ENCODE assay signal across 8 cellular contexts in the genomic region with DNA sequence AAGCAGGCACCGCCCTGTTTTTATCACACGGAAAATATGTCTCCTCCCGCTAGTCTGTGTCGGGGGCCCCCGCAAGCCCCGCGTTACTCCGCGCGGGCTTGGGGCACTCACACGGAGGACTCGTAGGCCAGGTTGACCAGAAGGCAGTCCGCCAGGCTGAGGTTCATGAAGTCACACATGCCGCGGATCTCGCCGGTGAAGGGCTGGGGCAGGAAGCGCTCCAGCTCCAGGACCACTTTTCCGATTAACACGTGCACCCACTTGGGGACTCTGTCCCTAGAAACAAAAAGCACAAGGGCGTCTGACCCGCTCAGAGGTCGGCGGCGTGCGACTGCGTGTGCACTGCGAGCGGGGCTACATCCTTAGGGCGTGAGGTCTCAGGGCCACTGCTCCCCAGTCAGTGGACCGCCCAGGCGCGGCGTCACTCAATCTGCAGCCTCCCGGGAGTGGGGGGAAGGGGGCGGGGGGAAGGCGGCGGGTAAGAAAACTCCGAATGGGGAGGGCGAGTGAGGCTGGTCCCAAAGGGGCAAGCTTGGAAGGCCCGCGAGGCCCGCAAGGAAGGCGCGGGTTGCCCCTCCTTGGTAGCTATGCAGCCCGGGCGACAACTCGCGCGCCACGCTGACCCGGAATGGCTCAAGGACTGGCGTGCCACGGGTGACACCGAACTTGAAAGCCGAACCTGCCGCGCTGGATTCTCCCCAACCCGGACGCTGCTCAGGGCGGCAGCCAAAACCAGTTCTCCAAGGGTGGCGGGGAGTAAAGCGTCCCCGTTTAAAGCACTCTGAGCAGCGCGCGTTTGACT. TPM values are rescaled to one million over a fixed set of nuclear protein-coding genes. Genes with fewer than 3 reads are reported as not detected.
DNase-seq lines count a peak whose midpoint lies in the region; ATAC-seq and TF ChIP-seq lines count a peak whose summit lies in the region.

No MANE protein-coding gene starts in this region.

- H3K27ac ChIP-seq in dorsolateral prefrontal cortex (peak overlapping the region in 53 of 59 donors; percentile 21 to 86 (median 70)), lower lobe of right lung (peak overlapping the region; percentile 88)

- peak overlapping the region; percentile 55 to 95 (median 84) for H3K4me3 ChIP-seq in dorsolateral prefrontal cortex
- H3K4me3 ChIP-seq in lower lobe of right lung: peak overlapping the region; percentile 95

- ATAC-seq in HG02588 (IDR thresholded peaks at IDR 0.05; ENCODE audit: unreplicated experiment) (peak; percentile 53), lower lobe of right lung (peak; percentile 92 to 94)

- DNase-seq in NCI-H2081 (lab: John Stamatoyannopoulos, UW) (peak; percentile 36 to 49), NCI-H2081 treated with DMSO at 0.1 percent for 48 hours (lab: John Stamatoyannopoulos, UW) (no peak), NCI-H146 treated with DMSO at 0.1 percent for 48 hours (lab: John Stamatoyannopoulos, UW; ENCODE audit: unreplicated experiment) (peak; percentile 24), dorsolateral prefrontal cortex (peak; percentile 34 to 71 (median 53)), lower lobe of right lung (peak; percentile 85)
- DNase-seq in activated CD4-positive, alpha-beta T cell treated with anti-CD3 and anti-CD28 coated beads, Interleukin-2, amount 50 U/mL, for 48 hours: peak; percentile 81 to 85
- peak; percentile 64 to 80 (median 65) for DNase-seq in stimulated activated CD4-positive, alpha-beta T cell treated with anti-CD3 and anti-CD28 coated beads, TNF-alpha, amount 100 ng/mL, for 24 hours (ENCODE audit: low read depth in 3 of 3)

- intact Hi-C loops in dorsolateral prefrontal cortex (cut with DNase I): no loop called here
- intact Hi-C loops in lower lobe of right lung (cut with DNase I): no loop called here

- H3K27me3 ChIP-seq in dorsolateral prefrontal cortex (no peaks in the 10 kb centered on the region), lower lobe of right lung (ENCODE audit: low read depth) (no peaks in the 10 kb centered on the region)

- no peak for TF ChIP-seq CTCF in dorsolateral prefrontal cortex (IDR thresholded peaks at IDR 0.05 in 54 of 56, conservative IDR thresholded peaks at IDR 0.05 in 2 of 56; ENCODE audit: low read depth in 1 of 56, partially characterized antibody in 56 of 56)
- TF ChIP-seq CTCF in lower lobe of right lung (IDR thresholded peaks at IDR 0.05): no peak

- peaks cover 10% of the 10 kb centered on the region for H3K4me1 ChIP-seq in lower lobe of right lung

- H3K9me3 ChIP-seq in lower lobe of right lung: no peaks in the 10 kb centered on the region

- H3K36me3 ChIP-seq in lower lobe of right lung: peaks cover 3% of the 10 kb centered on the region

RNA-seq across cellular contexts. Expression of a gene that starts 0.7 kb away (rescaled TPM):
- total RNA-seq in dorsolateral prefrontal cortex (10 to 100 TPM; 15.3 to 37.5 (median 26.1) TPM), lower lobe of right lung (26.4 TPM)

RNA-seq across cellular contexts. Expression of a gene that starts 37.8 kb away (rescaled TPM):
- total RNA-seq in dorsolateral prefrontal cortex (1 to 10 TPM in 23 of 120 experiments, under 1 TPM in 80, not detected in 17; 0.10 to 3.2 (median 0.55) TPM), lower lobe of right lung (not detected)

RNA-seq across cellular contexts. Expression of a gene that starts 50.7 kb away (rescaled TPM):
- total RNA-seq in dorsolateral prefrontal cortex (10 to 100 TPM; 23.7 to 61.0 (median 42.7) TPM), lower lobe of right lung (32.2 TPM)
